Comparison of ENCODE assay signal across 31 cellular contexts in the genomic region with DNA sequence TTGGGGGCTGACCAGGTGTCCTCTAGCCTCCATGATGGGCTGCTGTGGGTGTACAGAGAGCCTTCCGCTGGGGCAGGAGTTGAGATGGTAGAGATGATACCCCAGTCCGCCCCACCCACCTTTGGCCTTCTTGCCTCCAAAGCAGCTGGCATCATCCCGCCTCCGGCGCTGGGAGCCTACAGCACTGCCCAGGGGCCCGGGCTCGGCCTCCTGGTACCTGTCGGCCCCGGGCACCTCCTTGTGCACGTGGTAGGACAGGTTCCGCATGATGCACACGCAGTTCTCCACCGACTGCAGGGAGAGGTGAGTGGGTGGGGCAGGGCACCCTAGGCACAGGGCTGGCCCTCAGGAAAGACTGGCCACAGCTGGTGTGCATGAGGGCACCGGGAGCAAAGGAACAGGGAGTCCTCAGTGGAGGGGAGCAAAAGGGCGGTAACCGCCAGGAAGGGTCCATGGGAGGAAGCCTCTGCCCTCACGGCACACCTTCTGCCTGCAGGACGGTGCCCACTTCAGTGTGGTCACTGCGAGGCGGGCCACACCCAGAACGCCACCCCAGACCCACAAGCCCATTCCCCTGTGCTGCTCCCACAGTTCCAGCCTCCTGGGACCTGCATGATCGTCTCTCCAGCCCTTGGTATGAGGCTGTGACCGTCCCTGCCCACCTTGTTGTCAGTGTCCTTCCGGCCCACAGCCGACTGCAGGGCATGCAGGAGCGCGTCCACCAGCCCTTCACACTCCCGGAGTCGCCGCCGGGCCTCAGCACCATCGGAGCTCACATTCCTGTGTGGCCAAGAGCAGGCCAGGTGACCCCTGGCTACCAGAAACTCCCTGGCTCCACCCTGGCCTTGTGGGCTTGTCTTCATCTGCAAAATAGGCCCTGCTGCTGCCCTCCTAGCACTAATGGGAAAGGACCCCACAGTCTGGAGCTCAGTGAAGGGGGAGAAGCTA.
"Had no signal": no experiment of that assay in that cellular context is flagged by ENCODE, and none has a peak within 500 bp of the region (broad histone marks: within the 10 kb centered on the region; RNA-seq: fewer than 3 reads in every experiment).

No MANE protein-coding gene starts in this region.

- ATAC-seq: activated CD4-positive, alpha-beta T cell treated with anti-CD3 and anti-CD28 coated beads for 36 hours; activated CD4-positive, CD25-positive, alpha-beta regulatory T cell treated with anti-CD3 and anti-CD28 coated beads, Interleukin-2, amount 50 U/mL, for 24 hours; activated CD8-positive, alpha-beta T cell treated with anti-CD3 and anti-CD28 coated beads, Interleukin-2, amount 10 ng/mL, durations not matched to agents 7 days and 5 days; Panc1; WTC11 had no signal

- H3K9me3 ChIP-seq: ascending aorta, SJSA1, SK-N-SH had no signal

- H3K9me3 Mint-ChIP-seq: activated CD4-positive, alpha-beta T cell treated with anti-CD3 and anti-CD28 coated beads, Interleukin-2, amount 10 ng/mL, durations not matched to agents 7 days and 5 days; activated naive CD4-positive, alpha-beta T cell treated with anti-CD3 and anti-CD28 coated beads, Interleukin-2, amount 50 U/mL, for 24 hours; activated naive CD8-positive, alpha-beta T cell treated with anti-CD3 and anti-CD28 coated beads, Interleukin-2, amount 10 ng/mL, durations not matched to agents 7 days and 5 days; activated T-cell treated with anti-CD3 and anti-CD28 coated beads, Interleukin-2, amount 50 U/mL, for 24 hours; activated T-helper 2 cell treated with anti-CD3 and anti-CD28 coated beads, Interferon-gamma antibody, Interleukin-2, Interleukin-4, amounts not matched to agents 10 μg/mL and 5 μg/mL and 100 μg/mL, durations not matched to agents 14 hours and 24 hours and 36 hours; T-helper 1 cell treated with Interleukin-12 subunit alpha and Interleukin-12 subunit beta and Interleukin-4 antibody, amounts not matched to agents 30 μg/mL and 1 μg/mL, for 36 hours; T-helper 2 cell treated with Interferon-gamma antibody and Interleukin-4, amounts not matched to agents 5 μg/mL and 100 μg/mL, for 36 hours; WTC11 had no signal

- H3K36me3 Mint-ChIP-seq: activated naive CD4-positive, alpha-beta T cell treated with anti-CD3 and anti-CD28 coated beads, Interleukin-2, amount 50 U/mL, for 24 hours; activated naive CD8-positive, alpha-beta T cell treated with anti-CD3 and anti-CD28 coated beads, Interleukin-2, amount 10 ng/mL, durations not matched to agents 7 days and 5 days had no signal

- DNase-seq: activated CD4-positive, alpha-beta T cell treated with anti-CD3 and anti-CD28 coated beads for 36 hours; activated CD4-positive, alpha-beta T cell treated with anti-CD3 and anti-CD28 coated beads, Interleukin-2, amount 10 ng/mL, durations not matched to agents 7 days and 5 days; activated CD4-positive, alpha-beta T cell treated with anti-CD3 and anti-CD28 coated beads, Interleukin-2, amount 50 U/mL, for 48 hours; activated CD8-positive, alpha-beta T cell treated with anti-CD3 and anti-CD28 coated beads, Interleukin-2, amount 10 ng/mL, durations not matched to agents 7 days and 5 days; activated gamma-delta T cell; activated naive CD4-positive, alpha-beta T cell treated with Interleukin-2 at 50 U/mL for 16 hours; activated naive CD8-positive, alpha-beta T cell treated with anti-CD3 and anti-CD28 coated beads, Interleukin-2, amount 10 ng/mL, durations not matched to agents 7 days and 5 days; activated T-cell treated with anti-CD3 and anti-CD28 coated beads, Interleukin-2, amount 50 U/mL, for 24 hours; amygdala; NCI-H1092 treated with DMSO at 0.1 percent for 48 hours; NCI-H1417; NCI-H146; NCI-H187; NCI-H2029 treated with DMSO at 0.1 percent for 48 hours; NCI-H2107; NCI-H2171; NCI-H510A; NCI-H526; NCI-H748 treated with DMSO at 0.1 percent for 48 hours; OCI-M1; SHP77 treated with DMSO at 0.1 percent for 48 hours; SK-N-SH had no signal

- H3K27me3 ChIP-seq: ascending aorta, SJSA1 had no signal

- H3K27ac Mint-ChIP-seq: activated CD4-positive, alpha-beta T cell treated with anti-CD3 and anti-CD28 coated beads for 36 hours; activated CD4-positive, alpha-beta T cell treated with anti-CD3 and anti-CD28 coated beads, Interleukin-2, amount 10 ng/mL, durations not matched to agents 7 days and 5 days; activated CD8-positive, alpha-beta T cell treated with anti-CD3 and anti-CD28 coated beads, Interleukin-2, amount 10 ng/mL, durations not matched to agents 7 days and 5 days; activated naive CD4-positive, alpha-beta T cell treated with anti-CD3 and anti-CD28 coated beads, Interleukin-2, amount 50 U/mL, for 24 hours; activated naive CD8-positive, alpha-beta T cell treated with anti-CD3 and anti-CD28 coated beads, Interleukin-2, amount 10 ng/mL, durations not matched to agents 7 days and 5 days; activated T-cell treated with anti-CD3 and anti-CD28 coated beads, Interleukin-2, amount 50 U/mL, for 24 hours; activated T-helper 2 cell treated with anti-CD3 and anti-CD28 coated beads, Interferon-gamma antibody, Interleukin-2, Interleukin-4, amounts not matched to agents 10 μg/mL and 5 μg/mL and 100 μg/mL, durations not matched to agents 14 hours and 24 hours and 36 hours; T-helper 1 cell treated with Interleukin-12 subunit alpha and Interleukin-12 subunit beta and Interleukin-4 antibody, amounts not matched to agents 30 μg/mL and 1 μg/mL, for 36 hours; T-helper 2 cell treated with Interferon-gamma antibody and Interleukin-4, amounts not matched to agents 5 μg/mL and 100 μg/mL, for 36 hours; WTC11 had no signal

- H3K27ac ChIP-seq: ascending aorta, SJSA1 had no signal

- H3K9ac ChIP-seq: SK-N-SH had no signal

- H3K4me2 ChIP-seq: SK-N-SH had no signal

- H3K4me3 ChIP-seq: ascending aorta, SJSA1 had no signal

- H3K4me3 Mint-ChIP-seq: activated CD4-positive, alpha-beta T cell treated with anti-CD3 and anti-CD28 coated beads for 36 hours; activated CD4-positive, alpha-beta T cell treated with anti-CD3 and anti-CD28 coated beads, Interleukin-2, amount 10 ng/mL, durations not matched to agents 7 days and 5 days; activated CD8-positive, alpha-beta T cell treated with anti-CD3 and anti-CD28 coated beads, Interleukin-2, amount 10 ng/mL, durations not matched to agents 7 days and 5 days; activated naive CD4-positive, alpha-beta T cell treated with anti-CD3 and anti-CD28 coated beads, Interleukin-2, amount 50 U/mL, for 24 hours; activated naive CD8-positive, alpha-beta T cell treated with anti-CD3 and anti-CD28 coated beads, Interleukin-2, amount 10 ng/mL, durations not matched to agents 7 days and 5 days; activated T-cell treated with anti-CD3 and anti-CD28 coated beads, Interleukin-2, amount 50 U/mL, for 24 hours; T-helper 1 cell treated with Interleukin-12 subunit alpha and Interleukin-12 subunit beta and Interleukin-4 antibody, amounts not matched to agents 30 μg/mL and 1 μg/mL, for 36 hours; T-helper 2 cell treated with Interferon-gamma antibody and Interleukin-4, amounts not matched to agents 5 μg/mL and 100 μg/mL, for 36 hours; WTC11 had no signal

- H3K36me3 ChIP-seq: SJSA1 had no signal
